ENCODE assay signal across 30 cellular contexts in the genomic region with DNA sequence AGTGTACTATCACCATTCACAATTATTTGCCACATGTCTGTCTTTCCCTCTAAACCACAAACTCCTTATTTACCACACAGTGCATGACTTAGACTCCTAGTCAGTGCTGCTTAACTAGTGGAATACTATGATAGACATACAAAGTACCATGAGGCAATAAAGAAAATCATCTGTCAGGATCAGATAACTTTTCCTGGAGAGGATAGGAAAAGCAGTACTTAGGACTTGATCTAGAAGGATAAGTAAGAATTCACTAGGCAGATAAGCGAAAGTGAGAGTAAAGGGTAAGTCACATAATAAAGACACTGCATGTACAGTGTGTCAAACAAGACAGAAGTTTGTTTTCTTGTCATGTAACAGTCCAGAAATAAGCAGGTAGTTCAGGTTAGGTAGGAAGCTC. TPM values are rescaled to one million over a fixed set of nuclear protein-coding genes. Genes with fewer than 3 reads are reported as not detected.
"Had no signal": no experiment of that assay in that cellular context is flagged by ENCODE, and none has a peak within 500 bp of the region (broad histone marks: within the 10 kb centered on the region; RNA-seq: fewer than 3 reads in every experiment).

No MANE protein-coding gene starts in this region.

- H3K4me3 Mint-ChIP-seq: naive thymus-derived CD4-positive, alpha-beta T cell; nephron progenitor cell; stimulated activated naive B cell treated with anti-CD40 and anti-IgM and Interleukin-4, amounts not matched to agents 10 μg/mL and 1 μg/mL and 100 μg/mL, for 72 hours; stimulated activated naive CD8-positive, alpha-beta T cell treated with anti-CD3 and anti-CD28 coated beads, Interleukin-15, amount 100 ng/mL, for 72 hours had no signal

- H3K79me2 ChIP-seq: hepatocyte, parathyroid adenoma had no signal

- H3K4me1 Mint-ChIP-seq: naive thymus-derived CD4-positive, alpha-beta T cell; stimulated activated naive CD8-positive, alpha-beta T cell treated with anti-CD3 and anti-CD28 coated beads, Interleukin-15, amount 100 ng/mL, for 72 hours had no signal

- DNase-seq: cortex of kidney; dorsolateral prefrontal cortex; effector CD8-positive, alpha-beta T cell; foreskin melanocyte; head of caudate nucleus; left colon; left ventricle myocardium superior; mesendoderm; naive thymus-derived CD4-positive, alpha-beta T cell; nephron progenitor cell; psoas muscle; retina; right lobe of liver; spleen; stimulated activated CD4-positive, alpha-beta T cell treated with anti-CD3 and anti-CD28 coated beads, Interleukin-15, amount 100 ng/mL, for 24 hours; stimulated activated CD4-positive, alpha-beta T cell treated with anti-CD3 and anti-CD28 coated beads, Interleukin-1b, Interleukin-23, amount 100 ng/mL, for 48 hours; stimulated activated CD4-positive, alpha-beta T cell treated with anti-CD3 and anti-CD28 coated beads, Interleukin-4, amount 100 ng/mL, for 4 hours; stimulated activated naive B cell treated with anti-CD40 and anti-IgM and Interleukin-4, amounts not matched to agents 10 μg/mL and 1 μg/mL and 100 μg/mL, for 72 hours; stimulated activated naive CD8-positive, alpha-beta T cell treated with anti-CD3 and anti-CD28 coated beads, Interleukin-15, amount 100 ng/mL, for 72 hours; testis; upper lobe of right lung had no signal

- H3K36me3 ChIP-seq: right lobe of liver, spleen, tibial nerve, upper lobe of right lung had no signal

- H3K4me1 ChIP-seq: parathyroid adenoma, psoas muscle, right lobe of liver, spleen, testis, tibial nerve, upper lobe of right lung had no signal

- ATAC-seq: left colon; left ventricle myocardium superior; naive thymus-derived CD4-positive, alpha-beta T cell; psoas muscle; right lobe of liver; stimulated activated naive B cell treated with anti-CD40 and anti-IgM and Interleukin-4, amounts not matched to agents 10 μg/mL and 1 μg/mL and 100 μg/mL, for 72 hours; stimulated activated naive CD8-positive, alpha-beta T cell treated with anti-CD3 and anti-CD28 coated beads, Interleukin-15, amount 100 ng/mL, for 72 hours; upper lobe of right lung had no signal

- H3K4me2 ChIP-seq: hepatocyte had no signal

- H3K27ac Mint-ChIP-seq: naive thymus-derived CD4-positive, alpha-beta T cell; nephron progenitor cell; stimulated activated naive B cell treated with anti-CD40 and anti-IgM and Interleukin-4, amounts not matched to agents 10 μg/mL and 1 μg/mL and 100 μg/mL, for 72 hours; stimulated activated naive CD8-positive, alpha-beta T cell treated with anti-CD3 and anti-CD28 coated beads, Interleukin-15, amount 100 ng/mL, for 72 hours had no signal

- H3K9me3 ChIP-seq: psoas muscle, right lobe of liver, spleen, testis, tibial nerve, upper lobe of right lung had no signal

- H3K9ac ChIP-seq: parathyroid adenoma had no signal

- H3K36me3 Mint-ChIP-seq: naive thymus-derived CD4-positive, alpha-beta T cell; stimulated activated naive B cell treated with anti-CD40 and anti-IgM and Interleukin-4, amounts not matched to agents 10 μg/mL and 1 μg/mL and 100 μg/mL, for 72 hours had no signal

- H3K27ac ChIP-seq: dorsolateral prefrontal cortex, hepatocyte, parathyroid adenoma, psoas muscle, right lobe of liver, spleen, testis, tibial nerve, upper lobe of right lung had no signal

- H2AFZ ChIP-seq: hepatocyte, parathyroid adenoma had no signal

- H3K9me3 Mint-ChIP-seq: naive thymus-derived CD4-positive, alpha-beta T cell; nephron progenitor cell; stimulated activated naive CD8-positive, alpha-beta T cell treated with anti-CD3 and anti-CD28 coated beads, Interleukin-15, amount 100 ng/mL, for 72 hours had no signal

- H3K27me3 ChIP-seq: dorsolateral prefrontal cortex, hepatocyte, right lobe of liver, spleen, testis, tibial nerve, upper lobe of right lung had no signal

- H3K4me3 ChIP-seq: dorsolateral prefrontal cortex, hepatocyte, lung, psoas muscle, right lobe of liver, spleen, testis, tibial nerve, upper lobe of right lung had no signal

- H3K27me3 Mint-ChIP-seq: stimulated activated naive B cell treated with anti-CD40 and anti-IgM and Interleukin-4, amounts not matched to agents 10 μg/mL and 1 μg/mL and 100 μg/mL, for 72 hours; stimulated activated naive CD8-positive, alpha-beta T cell treated with anti-CD3 and anti-CD28 coated beads, Interleukin-15, amount 100 ng/mL, for 72 hours had no signal

RNA-seq across cellular contexts. Expression of a gene that starts 21.2 kb away (rescaled TPM):
- total RNA-seq: naive thymus-derived CD4-positive, alpha-beta T cell; skeletal muscle tissue had no signal
- polyA plus RNA-seq: naive thymus-derived CD4-positive, alpha-beta T cell had no signal

RNA-seq across cellular contexts. Expression of a gene that starts 22.6 kb away (rescaled TPM):
- total RNA-seq: dorsolateral prefrontal cortex; hepatocyte; kidney epithelial cell; left colon; left ventricle myocardium superior; lung; naive thymus-derived CD4-positive, alpha-beta T cell; omental fat pad; psoas muscle; right lobe of liver; skeletal muscle tissue; spleen; subcutaneous adipose tissue; tibial nerve; upper lobe of right lung had no signal
- polyA plus RNA-seq: esophagus; hepatocyte; lung; naive thymus-derived CD4-positive, alpha-beta T cell; psoas muscle; spleen had no signal

RNA-seq across cellular contexts. Expression of a gene that starts 49.4 kb away (rescaled TPM):
- polyA plus RNA-seq: naive thymus-derived CD4-positive, alpha-beta T cell had no signal
